Comparison of ENCODE assay signal across 2 cellular contexts in the genomic region with DNA sequence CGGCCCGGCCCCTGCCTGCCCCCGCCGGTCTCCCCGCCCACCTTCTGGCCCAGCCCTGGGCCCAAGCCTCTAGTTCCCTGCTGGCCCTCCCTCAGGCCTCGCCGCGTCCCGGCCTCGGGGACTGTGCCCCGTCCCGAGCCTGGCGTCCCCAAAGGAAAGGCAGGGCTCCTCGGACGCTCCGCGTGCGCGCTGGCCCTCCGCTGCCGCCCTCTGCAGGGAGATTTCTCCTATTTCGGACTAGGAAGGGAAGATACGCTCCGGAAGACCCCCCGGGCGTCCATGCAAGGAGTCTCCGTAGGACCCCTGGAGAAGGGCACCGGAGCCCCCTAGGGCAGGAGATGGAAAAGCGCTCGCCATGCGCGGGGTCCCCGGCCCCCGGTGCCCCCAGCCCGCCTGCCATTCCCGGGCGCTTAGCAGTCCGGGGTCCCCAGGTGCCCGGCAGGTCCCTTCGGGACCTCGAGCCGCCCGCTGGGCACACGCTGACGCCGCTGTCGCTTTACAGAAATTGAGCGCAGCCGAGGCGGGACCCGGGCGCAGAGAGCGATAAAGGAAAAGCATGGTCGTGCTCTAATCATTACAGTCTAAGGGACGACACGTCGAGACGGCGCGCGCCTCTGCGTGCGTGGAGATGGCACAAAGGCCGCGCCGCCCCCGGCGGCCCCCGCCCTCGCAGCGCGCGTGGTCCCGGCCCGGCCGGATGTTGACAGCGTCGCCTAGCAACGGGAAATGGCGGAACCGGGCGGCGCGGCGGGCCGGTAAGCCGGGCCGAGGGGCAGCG.
TF ChIP-seq lines count a peak whose summit lies in the region.

Gene CCDC40, plus strand, starts transcription at position 706 of the 778 bp plus-strand sequence. Its CDS starts 21 bp downstream, at position 727.

TF ChIP-seq in HCT116, 20 proteins besides CTCF, POLR2A, EP300 and RAD21 (continued from another document):
- TF ChIP-seq YY1 (IDR thresholded peaks at IDR 0.05; ENCODE audit: extremely low read depth, insufficient replicate concordance, low read depth, low read length) (peak; percentile 90), SRF (IDR thresholded peaks at IDR 0.05; ENCODE audit: low read depth) (no peak), ZNF274 (IDR thresholded peaks at IDR 0.05; ENCODE audit: low read depth, low read length) (no peak), JUND (IDR thresholded peaks at IDR 0.05) (no peak), TCF7L2 (IDR thresholded peaks at IDR 0.05; ENCODE audit: borderline replicate concordance, extremely low read depth, insufficient read depth, insufficient read length) (peak; percentile 94), MAX (IDR thresholded peaks at IDR 0.05) (peak; percentile 92), EZH2phosphoT487 (IDR thresholded peaks at IDR 0.05; ENCODE audit: borderline replicate concordance) (no peak), ZBTB33 (IDR thresholded peaks at IDR 0.05; ENCODE audit: extremely low read depth, insufficient replicate concordance, low read length) (no peak), POLR2AphosphoS5 (IDR thresholded peaks at IDR 0.05; ENCODE audit: low read depth, low read length) (peak; percentile 75), SIN3A (IDR thresholded peaks at IDR 0.05; ENCODE audit: low read depth) (peak; percentile 94), REST (IDR thresholded peaks at IDR 0.05; ENCODE audit: low read depth) (no peak), ZFX (IDR thresholded peaks at IDR 0.05) (peak; percentile 62), SP1 (IDR thresholded peaks at IDR 0.05; ENCODE audit: low read depth) (peak; percentile 28; the same call in 1 of the 2 replicates), ATF3 (IDR thresholded peaks at IDR 0.05) (no peak), ELF1 (IDR thresholded peaks at IDR 0.05; ENCODE audit: borderline replicate concordance, low read depth) (no peak)

TF ChIP-seq in WTC11, 78 proteins besides CTCF, POLR2A, EP300 and RAD21 (continued from another document and continues in another):
- TF ChIP-seq E2F1 (CRISPR knock-in tag; IDR thresholded peaks at IDR 0.05) = no peak
- TF ChIP-seq NFYB (CRISPR knock-in tag; conservative IDR thresholded peaks at IDR 0.05; ENCODE audit: low read depth) = no peak
- no peak for TF ChIP-seq CBFB (CRISPR knock-in tag; IDR thresholded peaks at IDR 0.05; ENCODE audit: low read depth)
- TF ChIP-seq CDX4 (CRISPR knock-in tag; IDR thresholded peaks at IDR 0.05; ENCODE audit: borderline replicate concordance) = no peak
- no peak for TF ChIP-seq EMX1 (CRISPR knock-in tag; IDR thresholded peaks at IDR 0.05)
- peak; percentile 17; the same call in 1 of the 2 replicates for TF ChIP-seq SP1 (CRISPR knock-in tag; conservative IDR thresholded peaks at IDR 0.05)
- TF ChIP-seq PRRX2 (CRISPR knock-in tag; IDR thresholded peaks at IDR 0.05) = no peak
- no peak for TF ChIP-seq CREB1 (CRISPR knock-in tag; IDR thresholded peaks at IDR 0.05)
- no peak for TF ChIP-seq ATF2 (CRISPR knock-in tag; IDR thresholded peaks at IDR 0.05; ENCODE audit: borderline replicate concordance, low read depth)
- no peak for TF ChIP-seq ZMAT4 (CRISPR knock-in tag; IDR thresholded peaks at IDR 0.05)
- TF ChIP-seq FOXK1 (CRISPR knock-in tag; IDR thresholded peaks at IDR 0.05) = peak; percentile 79
- no peak for TF ChIP-seq GRHL2 (CRISPR knock-in tag; IDR thresholded peaks at IDR 0.05; ENCODE audit: insufficient replicate concordance, severe bottlenecking)
- no peak for TF ChIP-seq HMGA2 (CRISPR knock-in tag; IDR thresholded peaks at IDR 0.05)
- TF ChIP-seq ZNF263 (CRISPR knock-in tag; IDR thresholded peaks at IDR 0.05; ENCODE audit: low read depth) = no peak
- no peak for TF ChIP-seq ZNF671 (CRISPR knock-in tag; IDR thresholded peaks at IDR 0.05)
- TF ChIP-seq, protein P1, sequence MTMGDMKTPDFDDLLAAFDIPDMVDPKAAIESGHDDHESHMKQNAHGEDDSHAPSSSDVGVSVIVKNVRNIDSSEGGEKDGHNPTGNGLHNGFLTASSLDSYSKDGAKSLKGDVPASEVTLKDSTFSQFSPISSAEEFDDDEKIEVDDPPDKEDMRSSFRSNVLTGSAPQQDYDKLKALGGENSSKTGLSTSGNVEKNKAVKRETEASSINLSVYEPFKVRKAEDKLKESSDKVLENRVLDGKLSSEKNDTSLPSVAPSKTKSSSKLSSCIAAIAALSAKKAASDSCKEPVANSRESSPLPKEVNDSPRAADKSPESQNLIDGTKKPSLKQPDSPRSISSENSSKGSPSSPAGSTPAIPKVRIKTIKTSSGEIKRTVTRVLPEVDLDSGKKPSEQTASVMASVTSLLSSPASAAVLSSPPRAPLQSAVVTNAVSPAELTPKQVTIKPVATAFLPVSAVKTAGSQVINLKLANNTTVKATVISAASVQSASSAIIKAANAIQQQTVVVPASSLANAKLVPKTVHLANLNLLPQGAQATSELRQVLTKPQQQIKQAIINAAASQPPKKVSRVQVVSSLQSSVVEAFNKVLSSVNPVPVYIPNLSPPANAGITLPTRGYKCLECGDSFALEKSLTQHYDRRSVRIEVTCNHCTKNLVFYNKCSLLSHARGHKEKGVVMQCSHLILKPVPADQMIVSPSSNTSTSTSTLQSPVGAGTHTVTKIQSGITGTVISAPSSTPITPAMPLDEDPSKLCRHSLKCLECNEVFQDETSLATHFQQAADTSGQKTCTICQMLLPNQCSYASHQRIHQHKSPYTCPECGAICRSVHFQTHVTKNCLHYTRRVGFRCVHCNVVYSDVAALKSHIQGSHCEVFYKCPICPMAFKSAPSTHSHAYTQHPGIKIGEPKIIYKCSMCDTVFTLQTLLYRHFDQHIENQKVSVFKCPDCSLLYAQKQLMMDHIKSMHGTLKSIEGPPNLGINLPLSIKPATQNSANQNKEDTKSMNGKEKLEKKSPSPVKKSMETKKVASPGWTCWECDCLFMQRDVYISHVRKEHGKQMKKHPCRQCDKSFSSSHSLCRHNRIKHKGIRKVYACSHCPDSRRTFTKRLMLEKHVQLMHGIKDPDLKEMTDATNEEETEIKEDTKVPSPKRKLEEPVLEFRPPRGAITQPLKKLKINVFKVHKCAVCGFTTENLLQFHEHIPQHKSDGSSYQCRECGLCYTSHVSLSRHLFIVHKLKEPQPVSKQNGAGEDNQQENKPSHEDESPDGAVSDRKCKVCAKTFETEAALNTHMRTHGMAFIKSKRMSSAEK (CRISPR knock-in tag; IDR thresholded peaks at IDR 0.05; ENCODE audit: borderline replicate concordance) = no peak
- TF ChIP-seq HMGXB4 (CRISPR knock-in tag; IDR thresholded peaks at IDR 0.05) = peak; percentile 60
- peak; percentile 57; the same call in 1 of the 2 replicates for TF ChIP-seq ARID4B (CRISPR knock-in tag; IDR thresholded peaks at IDR 0.05; ENCODE audit: borderline replicate concordance)
- TF ChIP-seq, protein P2, sequence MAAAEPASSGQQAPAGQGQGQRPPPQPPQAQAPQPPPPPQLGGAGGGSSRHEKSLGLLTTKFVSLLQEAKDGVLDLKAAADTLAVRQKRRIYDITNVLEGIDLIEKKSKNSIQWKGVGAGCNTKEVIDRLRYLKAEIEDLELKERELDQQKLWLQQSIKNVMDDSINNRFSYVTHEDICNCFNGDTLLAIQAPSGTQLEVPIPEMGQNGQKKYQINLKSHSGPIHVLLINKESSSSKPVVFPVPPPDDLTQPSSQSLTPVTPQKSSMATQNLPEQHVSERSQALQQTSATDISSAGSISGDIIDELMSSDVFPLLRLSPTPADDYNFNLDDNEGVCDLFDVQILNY (CRISPR knock-in tag; IDR thresholded peaks at IDR 0.05) = no peak
- no peak for TF ChIP-seq ZNF219 (CRISPR knock-in tag; IDR thresholded peaks at IDR 0.05; ENCODE audit: borderline replicate concordance)
- peak; percentile 61; the same call in 1 of the 2 replicates for TF ChIP-seq ZNF423 (CRISPR knock-in tag; IDR thresholded peaks at IDR 0.05)
- peak; percentile 17; the same call in 1 of the 2 replicates for TF ChIP-seq ETV6 (CRISPR knock-in tag; IDR thresholded peaks at IDR 0.05)
- TF ChIP-seq ATF1 (CRISPR knock-in tag; IDR thresholded peaks at IDR 0.05) = 0 out of 2 replicates have a peak, but pooled peaks have one; percentile 27
- TF ChIP-seq MYBL2 (CRISPR knock-in tag; IDR thresholded peaks at IDR 0.05) = no peak
- TF ChIP-seq RORB (CRISPR knock-in tag; IDR thresholded peaks at IDR 0.05) = no peak
- TF ChIP-seq, protein P3, sequence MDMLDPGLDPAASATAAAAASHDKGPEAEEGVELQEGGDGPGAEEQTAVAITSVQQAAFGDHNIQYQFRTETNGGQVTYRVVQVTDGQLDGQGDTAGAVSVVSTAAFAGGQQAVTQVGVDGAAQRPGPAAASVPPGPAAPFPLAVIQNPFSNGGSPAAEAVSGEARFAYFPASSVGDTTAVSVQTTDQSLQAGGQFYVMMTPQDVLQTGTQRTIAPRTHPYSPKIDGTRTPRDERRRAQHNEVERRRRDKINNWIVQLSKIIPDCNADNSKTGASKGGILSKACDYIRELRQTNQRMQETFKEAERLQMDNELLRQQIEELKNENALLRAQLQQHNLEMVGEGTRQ (CRISPR knock-in tag; IDR thresholded peaks at IDR 0.05) = no peak; the same call in 1 of the 2 replicates
- no peak for TF ChIP-seq ZNF396 (CRISPR knock-in tag; IDR thresholded peaks at IDR 0.05; ENCODE audit: borderline replicate concordance)
- TF ChIP-seq SMAD4 (CRISPR knock-in tag; IDR thresholded peaks at IDR 0.05) = no peak
- no peak for TF ChIP-seq SMAD3 (CRISPR knock-in tag; IDR thresholded peaks at IDR 0.05; ENCODE audit: borderline replicate concordance)
- no peak for TF ChIP-seq OVOL2 (CRISPR knock-in tag; IDR thresholded peaks at IDR 0.05; ENCODE audit: borderline replicate concordance)
